ENCODE assay signal across 23 cellular contexts in the genomic region with DNA sequence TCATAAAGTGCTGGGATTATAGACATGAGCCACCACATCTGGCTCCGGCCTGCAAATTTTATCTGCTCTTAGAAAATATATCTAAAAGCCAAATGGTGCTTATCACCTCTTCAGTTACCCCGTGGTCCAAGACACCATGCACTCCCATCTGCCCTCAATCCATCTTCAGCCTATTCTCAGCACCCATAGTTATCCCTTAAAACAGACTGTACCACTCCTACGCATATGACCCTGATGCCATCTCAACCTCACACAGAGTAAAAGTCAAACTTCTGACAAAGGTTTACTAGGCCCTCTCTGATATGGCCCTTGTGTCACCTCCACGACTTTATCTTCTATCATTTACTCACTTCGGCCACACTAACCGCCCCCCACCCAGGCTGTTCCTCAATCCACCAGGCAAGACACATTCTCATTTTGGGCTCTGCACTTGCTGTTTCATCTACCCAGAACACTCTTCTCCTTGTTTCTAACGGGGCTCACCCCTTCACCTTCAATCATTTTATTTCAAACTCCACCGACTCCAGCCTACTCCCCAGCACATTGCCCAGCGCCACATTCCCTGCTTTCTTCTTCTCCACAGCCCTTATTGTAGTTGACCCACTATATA. TPM values are rescaled to one million over a fixed set of nuclear protein-coding genes. Genes with fewer than 3 reads are reported as not detected.
DNase-seq lines count a peak whose midpoint lies in the region; TF ChIP-seq lines count a peak whose summit lies in the region.
"Had no signal": no experiment of that assay in that cellular context is flagged by ENCODE, and none has a peak within 500 bp of the region (broad histone marks: within the 10 kb centered on the region; RNA-seq: fewer than 3 reads in every experiment).

No MANE protein-coding gene starts in this region.

- no peaks in the 10 kb centered on the region for H3K27me3 ChIP-seq in trophoblast cell (ENCODE audit: insufficient read depth, low read length)
- H3K27me3 ChIP-seq: ascending aorta, BE2C, heart right ventricle had no signal

- no peak overlapping the region for H4K91ac ChIP-seq in trophoblast cell (ENCODE audit: low read depth, low read length)

- H3K27ac Mint-ChIP-seq in activated naive CD4-positive, alpha-beta T cell treated with anti-CD3 and anti-CD28 coated beads, Interleukin-2, amount 50 U/mL, for 24 hours = peak overlapping the region; percentile 6
- peak overlapping the region; percentile 40 for H3K27ac Mint-ChIP-seq in activated T-helper 2 cell treated with anti-CD3 and anti-CD28 coated beads, Interferon-gamma antibody, Interleukin-2, Interleukin-4, amounts not matched to agents 10 μg/mL and 5 μg/mL and 100 μg/mL, durations not matched to agents 14 hours and 24 hours and 36 hours
- no peak overlapping the region for H3K27ac Mint-ChIP-seq in HFFc6
- H3K27ac Mint-ChIP-seq: activated naive CD4-positive, alpha-beta T cell treated with anti-CD3 and anti-CD28 coated beads for 36 hours had no signal

- H3K4me2 ChIP-seq in trophoblast cell (ENCODE audit: low read length) = no peak overlapping the region
- H3K4me2 ChIP-seq: A549, SK-N-SH had no signal

- H2BK12ac ChIP-seq in trophoblast cell (ENCODE audit: low read length) = no peak overlapping the region

- no peaks in the 10 kb centered on the region for H3K4me1 ChIP-seq in trophoblast cell (ENCODE audit: control insufficient read depth in 1 of 2, insufficient read depth in 2 of 2, low read length in 2 of 2)
- H3K4me1 ChIP-seq: A549, ascending aorta, BE2C had no signal

- no peak for DNase-seq in activated naive CD4-positive, alpha-beta T cell treated with anti-CD3 and anti-CD28 coated beads, Interleukin-2, amount 50 U/mL, for 16 hours
- peak; percentile 96 for DNase-seq in OCI-M1 (lab: John Stamatoyannopoulos, UW)
- DNase-seq in activated T-helper 2 cell treated with anti-CD3 and anti-CD28 coated beads, Interferon-gamma antibody, Interleukin-2, Interleukin-4, amounts not matched to agents 10 μg/mL and 5 μg/mL and 100 μg/mL, durations not matched to agents 14 hours and 24 hours and 36 hours (ENCODE audit: low spot score) = no peak
- DNase-seq in trophoblast cell = no peak
- DNase-seq in activated gamma-delta T cell (lab: John Stamatoyannopoulos, UW) = no peak
- no peak for DNase-seq in NOMO-1 (lab: John Stamatoyannopoulos, UW; ENCODE audit: unreplicated experiment in 2 of 2)
- no peak for DNase-seq in HFFc6
- DNase-seq: activated naive CD4-positive, alpha-beta T cell treated with anti-CD3 and anti-CD28 coated beads for 36 hours; activated T-cell treated with anti-CD3 and anti-CD28 coated beads, Interleukin-2, amount 50 U/mL, for 1 hour; H7; heart right ventricle; left cardiac atrium; NCI-H1092; NCI-H1930; nucleus accumbens; SK-N-SH had no signal

- no peak for TF ChIP-seq CTCF in HFFc6 (IDR thresholded peaks at IDR 0.05)

- no peak overlapping the region for H2AFZ ChIP-seq in trophoblast cell (ENCODE audit: insufficient read depth, low read length, poor library complexity)

- peaks cover 26% of the 10 kb centered on the region in 2 experiments for H3K36me3 ChIP-seq in trophoblast cell (ENCODE audit: control insufficient read depth in 1 of 2, insufficient read depth in 2 of 2, low read length in 2 of 2)
- H3K36me3 ChIP-seq: BE2C had no signal

- no peak overlapping the region for H3K4ac ChIP-seq in trophoblast cell (ENCODE audit: low read depth, low read length)

- no peak overlapping the region for H3K23ac ChIP-seq in trophoblast cell (ENCODE audit: low read length)

- no peak overlapping the region for H3K4me3 Mint-ChIP-seq in activated naive CD4-positive, alpha-beta T cell treated with anti-CD3 and anti-CD28 coated beads, Interleukin-2, amount 50 U/mL, for 24 hours
- no peak overlapping the region for H3K4me3 Mint-ChIP-seq in activated T-helper 2 cell treated with anti-CD3 and anti-CD28 coated beads, Interferon-gamma antibody, Interleukin-2, Interleukin-4, amounts not matched to agents 10 μg/mL and 5 μg/mL and 100 μg/mL, durations not matched to agents 14 hours and 24 hours and 36 hours (ENCODE audit: low read depth)
- H3K4me3 Mint-ChIP-seq in HFFc6 = no peak overlapping the region
- H3K4me3 Mint-ChIP-seq: activated naive CD4-positive, alpha-beta T cell treated with anti-CD3 and anti-CD28 coated beads for 36 hours; memory B cell had no signal

- no peaks in the 10 kb centered on the region for H3K9me3 Mint-ChIP-seq in activated naive CD4-positive, alpha-beta T cell treated with anti-CD3 and anti-CD28 coated beads, Interleukin-2, amount 50 U/mL, for 24 hours
- no peaks in the 10 kb centered on the region for H3K9me3 Mint-ChIP-seq in activated T-helper 2 cell treated with anti-CD3 and anti-CD28 coated beads, Interferon-gamma antibody, Interleukin-2, Interleukin-4, amounts not matched to agents 10 μg/mL and 5 μg/mL and 100 μg/mL, durations not matched to agents 14 hours and 24 hours and 36 hours
- H3K9me3 Mint-ChIP-seq in HFFc6 = no peaks in the 10 kb centered on the region
- H3K9me3 Mint-ChIP-seq: activated naive CD4-positive, alpha-beta T cell treated with anti-CD3 and anti-CD28 coated beads for 36 hours; memory B cell had no signal

- H2BK5ac ChIP-seq in trophoblast cell (ENCODE audit: low read depth, low read length, poor library complexity) = no peak overlapping the region

- no peak overlapping the region for H2AK5ac ChIP-seq in trophoblast cell (ENCODE audit: low read length)

- no peak overlapping the region for H4K8ac ChIP-seq in trophoblast cell (ENCODE audit: low read depth, low read length)

- no peaks in the 10 kb centered on the region for H3K79me2 ChIP-seq in trophoblast cell (ENCODE audit: control insufficient read depth, insufficient read depth, low read length, poor library complexity)

- no peak overlapping the region for H2BK120ac ChIP-seq in trophoblast cell (ENCODE audit: insufficient read depth, low read length, poor library complexity)

- H3K14ac ChIP-seq in trophoblast cell (ENCODE audit: low read length) = no peak overlapping the region

- no peaks in the 10 kb centered on the region for H3K9me3 ChIP-seq in trophoblast cell (ENCODE audit: insufficient read depth, low read depth, low read length)
- H3K9me3 ChIP-seq: A549, ascending aorta, BE2C, heart right ventricle, SK-N-SH had no signal

- no peak overlapping the region for H4K12ac ChIP-seq in trophoblast cell (ENCODE audit: low read depth, low read length)

- peaks cover 11% of the 10 kb centered on the region for H3K36me3 Mint-ChIP-seq in activated naive CD4-positive, alpha-beta T cell treated with anti-CD3 and anti-CD28 coated beads, Interleukin-2, amount 50 U/mL, for 24 hours
- H3K36me3 Mint-ChIP-seq in activated T-helper 2 cell treated with anti-CD3 and anti-CD28 coated beads, Interferon-gamma antibody, Interleukin-2, Interleukin-4, amounts not matched to agents 10 μg/mL and 5 μg/mL and 100 μg/mL, durations not matched to agents 14 hours and 24 hours and 36 hours (ENCODE audit: low read depth) = peaks cover 61% of the 10 kb centered on the region
- H3K36me3 Mint-ChIP-seq in HFFc6 (ENCODE audit: low read depth) = peaks cover 8% of the 10 kb centered on the region; the same call in 1 of the 2 replicates

- H3K9ac ChIP-seq in trophoblast cell (ENCODE audit: low read length) = no peak overlapping the region
- H3K9ac ChIP-seq: SK-N-SH had no signal

- no peaks in the 10 kb centered on the region for H3K27me3 Mint-ChIP-seq in activated naive CD4-positive, alpha-beta T cell treated with anti-CD3 and anti-CD28 coated beads, Interleukin-2, amount 50 U/mL, for 24 hours
- no peaks in the 10 kb centered on the region for H3K27me3 Mint-ChIP-seq in activated T-helper 2 cell treated with anti-CD3 and anti-CD28 coated beads, Interferon-gamma antibody, Interleukin-2, Interleukin-4, amounts not matched to agents 10 μg/mL and 5 μg/mL and 100 μg/mL, durations not matched to agents 14 hours and 24 hours and 36 hours (ENCODE audit: low read depth)
- H3K27me3 Mint-ChIP-seq in HFFc6 (ENCODE audit: insufficient read depth) = no peaks in the 10 kb centered on the region; the same call in 1 of the 2 replicates
- H3K27me3 Mint-ChIP-seq: memory B cell had no signal

- H3K4me3 ChIP-seq in trophoblast cell (ENCODE audit: low read depth, low read length) = no peak overlapping the region
- H3K4me3 ChIP-seq: A549, ascending aorta, heart right ventricle, skin epidermis had no signal

- intact Hi-C loops in activated T-helper 2 cell treated with anti-CD3 and anti-CD28 coated beads, Interferon-gamma antibody, Interleukin-2, Interleukin-4, amounts not matched to agents 10 μg/mL and 5 μg/mL and 100 μg/mL, durations not matched to agents 14 hours and 24 hours and 36 hours (cut with micrococcal nuclease) = no loop called here

- H3K79me1 ChIP-seq in trophoblast cell (ENCODE audit: low read length) = no peaks in the 10 kb centered on the region

- H3K18ac ChIP-seq in trophoblast cell (ENCODE audit: low read length) = peak overlapping the region; percentile 23

- H3K27ac ChIP-seq in trophoblast cell (ENCODE audit: low read depth, low read length) = no peak overlapping the region
- H3K27ac ChIP-seq: A549, ascending aorta, epithelial cell of prostate, heart right ventricle, skin epidermis had no signal

- 100% methylated on average over 2 of the region's 9 CpGs for WGBS in trophoblast cell (ENCODE audit: extremely low coverage, insufficient coverage, insufficient read length)

- no peaks in the 10 kb centered on the region for H3K4me1 Mint-ChIP-seq in activated naive CD4-positive, alpha-beta T cell treated with anti-CD3 and anti-CD28 coated beads, Interleukin-2, amount 50 U/mL, for 24 hours
- peaks cover 7% of the 10 kb centered on the region for H3K4me1 Mint-ChIP-seq in activated T-helper 2 cell treated with anti-CD3 and anti-CD28 coated beads, Interferon-gamma antibody, Interleukin-2, Interleukin-4, amounts not matched to agents 10 μg/mL and 5 μg/mL and 100 μg/mL, durations not matched to agents 14 hours and 24 hours and 36 hours (ENCODE audit: low read depth)
- H3K4me1 Mint-ChIP-seq in HFFc6 (ENCODE audit: low read depth) = no peaks in the 10 kb centered on the region

RNA-seq across cellular contexts. Expression of gene USP48, which starts 33.0 kb away (rescaled TPM):
- 101 TPM in 2 replicates for total RNA-seq in activated T-helper 2 cell treated with anti-CD3 and anti-CD28 coated beads, Interferon-gamma antibody, Interleukin-2, Interleukin-4, amounts not matched to agents 10 μg/mL and 5 μg/mL and 100 μg/mL, durations not matched to agents 14 hours and 24 hours and 36 hours
- polyA plus RNA-seq in trophoblast cell (2013) = 37.7 and 38.4 TPM in 2 replicates
- 10 to 100 TPM; 45.0 to 54.2 (median 51.1) TPM for total RNA-seq in HFFc6 (2021; fragmentation: NEBNext Ultra II Directional; extraction: Animal tissue kit (Norgen Biotek cat#: 25700))
